In genomic region chr18:5476961-5477800, GRCh38 we compare ENCODE assay signal across 1 cellular context.
TF ChIP-seq lines count a peak whose summit lies in the region.

No MANE protein-coding gene starts in this region.

TF ChIP-seq in WTC11, 78 proteins besides CTCF, POLR2A, EP300 and RAD21 (continued from another document):
- no peak for TF ChIP-seq ZNF532 (CRISPR knock-in tag; IDR thresholded peaks at IDR 0.05; ENCODE audit: borderline replicate concordance)
TF ChIP-seq in WTC11: peak in this region for 0.
